32 cellular contexts compared by ENCODE assay signal in genomic region chr2:232352511-232353091, GRCh38. TPM values are rescaled to one million over a fixed set of nuclear protein-coding genes. Genes with fewer than 3 reads are reported as not detected.
DNase-seq lines count a peak whose midpoint lies in the region; ATAC-seq and TF ChIP-seq lines count a peak whose summit lies in the region.
"Had no signal": no experiment of that assay in that cellular context is flagged by ENCODE, and none has a peak within 500 bp of the region (broad histone marks: within the 10 kb centered on the region; RNA-seq: fewer than 3 reads in every experiment).

No MANE protein-coding gene starts in this region.

- no peak overlapping the region for H3K27ac Mint-ChIP-seq in chondrocyte (ENCODE audit: unreplicated experiment)
- H3K27ac Mint-ChIP-seq in activated T-helper 17 cell treated with anti-CD3 and anti-CD28 coated beads, Interleukin-2, amount 50 U/mL, for 72 hours, result no peak overlapping the region
- H3K27ac Mint-ChIP-seq: activated naive CD4-positive, alpha-beta T cell treated with anti-CD3 and anti-CD28 coated beads, Interleukin-2, amount 50 U/mL, for 24 hours; activated T-helper 1 cell treated with anti-CD3 and anti-CD28 coated beads, Interleukin-12 subunit alpha, Interleukin-12 subunit beta, Interleukin-2, Interleukin-4 antibody, amounts not matched to agents 30 ng/mL and 10 ng/mL and 1 ng/mL, durations not matched to agents 14 hours and 24 hours and 36 hours; CD8-positive, alpha-beta memory T cell had no signal

- peaks cover 6% of the 10 kb centered on the region for H3K27me3 Mint-ChIP-seq in chondrocyte (ENCODE audit: low read depth)
- H3K27me3 Mint-ChIP-seq in activated T-helper 17 cell treated with anti-CD3 and anti-CD28 coated beads, Interleukin-2, amount 50 U/mL, for 72 hours, result peaks cover 5% of the 10 kb centered on the region

- H3K36me3 Mint-ChIP-seq in chondrocyte (ENCODE audit: low read depth), result peaks cover 2% of the 10 kb centered on the region
- no peaks in the 10 kb centered on the region for H3K36me3 Mint-ChIP-seq in activated T-helper 17 cell treated with anti-CD3 and anti-CD28 coated beads, Interleukin-2, amount 50 U/mL, for 72 hours (ENCODE audit: low read depth)
- H3K36me3 Mint-ChIP-seq: activated naive CD4-positive, alpha-beta T cell treated with anti-CD3 and anti-CD28 coated beads, Interleukin-2, amount 50 U/mL, for 24 hours had no signal

- intact Hi-C loops in Right ventricle myocardium superior (cut with DNase I) (no loop called here), mucosa of descending colon (cut with DNase I, micrococcal nuclease) (no loop called here)

- H3K4me1 Mint-ChIP-seq in chondrocyte (ENCODE audit: low read depth), result no peaks in the 10 kb centered on the region
- H3K4me1 Mint-ChIP-seq in activated T-helper 17 cell treated with anti-CD3 and anti-CD28 coated beads, Interleukin-2, amount 50 U/mL, for 72 hours, result no peaks in the 10 kb centered on the region
- H3K4me1 Mint-ChIP-seq: activated naive CD4-positive, alpha-beta T cell treated with anti-CD3 and anti-CD28 coated beads, Interleukin-2, amount 50 U/mL, for 24 hours had no signal

- H3K4me3 ChIP-seq in right atrium auricular region (peak overlapping the region in 1 of 2 donors; percentile 4), mucosa of descending colon (no peak overlapping the region), MG63 (no peak overlapping the region)
- H3K4me3 ChIP-seq: colonic mucosa, GM23248, pancreas, SJSA1, uterus had no signal

- no peak overlapping the region for H3K4me3 Mint-ChIP-seq in chondrocyte (ENCODE audit: unreplicated experiment)
- H3K4me3 Mint-ChIP-seq in activated T-helper 17 cell treated with anti-CD3 and anti-CD28 coated beads, Interleukin-2, amount 50 U/mL, for 72 hours, result no peak overlapping the region
- H3K4me3 Mint-ChIP-seq: activated T-helper 1 cell treated with anti-CD3 and anti-CD28 coated beads, Interleukin-12 subunit alpha, Interleukin-12 subunit beta, Interleukin-2, Interleukin-4 antibody, amounts not matched to agents 30 ng/mL and 10 ng/mL and 1 ng/mL, durations not matched to agents 14 hours and 24 hours and 36 hours had no signal

- no peak overlapping the region for H3K27ac ChIP-seq in right atrium auricular region
- H3K27ac ChIP-seq: colonic mucosa, GM23248, pancreas, SJSA1, uterus, WERI-Rb-1 had no signal

- H3K9me3 Mint-ChIP-seq in chondrocyte (ENCODE audit: low read depth), result peaks cover 5% of the 10 kb centered on the region
- no peaks in the 10 kb centered on the region for H3K9me3 Mint-ChIP-seq in activated T-helper 17 cell treated with anti-CD3 and anti-CD28 coated beads, Interleukin-2, amount 50 U/mL, for 72 hours
- H3K9me3 Mint-ChIP-seq: activated naive CD4-positive, alpha-beta T cell treated with anti-CD3 and anti-CD28 coated beads, Interleukin-2, amount 50 U/mL, for 24 hours; activated T-helper 1 cell treated with anti-CD3 and anti-CD28 coated beads, Interleukin-12 subunit alpha, Interleukin-12 subunit beta, Interleukin-2, Interleukin-4 antibody, amounts not matched to agents 30 ng/mL and 10 ng/mL and 1 ng/mL, durations not matched to agents 14 hours and 24 hours and 36 hours; CD8-positive, alpha-beta memory T cell had no signal

- ATAC-seq in Right ventricle myocardium superior (ENCODE audit: poor library complexity) (no peak), mucosa of descending colon (no peak)
- ATAC-seq in activated T-helper 17 cell treated with anti-CD3 and anti-CD28 coated beads, Interleukin-2, amount 50 U/mL, for 72 hours (replicated peaks), result no peak
- ATAC-seq: pancreas; stimulated activated naive CD8-positive, alpha-beta T cell treated with anti-CD3 and anti-CD28 coated beads, Interleukin-15, Interleukin-2, amounts not matched to agents 100 U/mL and 50 U/mL, for 24 hours had no signal

- TF ChIP-seq CTCF in right atrium auricular region (IDR thresholded peaks at IDR 0.05) (no peak), chondrocyte (IDR thresholded peaks at IDR 0.05) (no peak), mucosa of descending colon (IDR thresholded peaks at IDR 0.05) (no peak)

- DNase-seq in Right ventricle myocardium superior, result peak; percentile 31
- no peak for DNase-seq in right atrium auricular region (ENCODE audit: low spot score)
- DNase-seq in chondrocyte (ENCODE audit: low spot score), result peak; percentile 94
- DNase-seq in mucosa of descending colon, result peak in 2 of 3 donors; percentile 14 to 42
- no peak for DNase-seq in activated CD8-positive, alpha-beta memory T cell treated with anti-CD3 and anti-CD28 coated beads, Interleukin-2, amount 50 U/mL, for 4 hours
- no peak for DNase-seq in MG63
- DNase-seq: ACHN; activated CD4-positive, alpha-beta T cell treated with anti-CD3 and anti-CD28 coated beads, Interleukin-2, amount 50 U/mL, for 1 hour; anterior cingulate cortex; BE2C; colonic mucosa; effector memory CD4-positive, alpha-beta T cell; GM23248; KBM-7; NCI-H1092 treated with DMSO at 0.1 percent for 48 hours; NCI-H187; NCI-H446 treated with DMSO at 0.1 percent for 48 hours; stimulated activated CD4-positive, alpha-beta T cell treated with anti-CD3 and anti-CD28 coated beads, Interleukin-1b, Interleukin-23, amount 100 ng/mL, for 48 hours; stimulated activated naive CD8-positive, alpha-beta T cell treated with anti-CD3 and anti-CD28 coated beads, Interleukin-15, Interleukin-2, amounts not matched to agents 100 U/mL and 50 U/mL, for 24 hours; T-helper 9 cell; uterus; WERI-Rb-1 had no signal

- H3K9me3 ChIP-seq in right atrium auricular region (no peaks in the 10 kb centered on the region), mucosa of descending colon (no peaks in the 10 kb centered on the region), MG63 (no peaks in the 10 kb centered on the region)
- H3K9me3 ChIP-seq: BE2C, colonic mucosa, pancreas, uterus had no signal

- H3K27me3 ChIP-seq in right atrium auricular region (peaks cover 20 to 32% of the 10 kb centered on the region in 2 donors), MG63 (peaks cover 32% of the 10 kb centered on the region)

- H3K4me1 ChIP-seq in right atrium auricular region, result peaks cover 0 to 21% of the 10 kb centered on the region in 2 donors
- peaks cover 5% of the 10 kb centered on the region for H3K4me1 ChIP-seq in mucosa of descending colon (ENCODE audit: low read depth)
- H3K4me1 ChIP-seq: BE2C, colonic mucosa, pancreas, uterus had no signal

- H3K36me3 ChIP-seq in right atrium auricular region (no peaks in the 10 kb centered on the region), mucosa of descending colon (ENCODE audit: low read depth) (no peaks in the 10 kb centered on the region), MG63 (no peaks in the 10 kb centered on the region)
- H3K36me3 ChIP-seq: BE2C, colonic mucosa, pancreas, SJSA1, uterus, WERI-Rb-1 had no signal

RNA-seq across cellular contexts. Expression of gene ALPP, which starts 25.9 kb away (rescaled TPM):
- total RNA-seq in Right ventricle myocardium superior, result not detected
- total RNA-seq in right atrium auricular region, result not detected
- total RNA-seq in chondrocyte, result not detected in 3 replicates
- total RNA-seq in mucosa of descending colon, result 1 to 10 TPM in 1 of 3 donors, not detected in 2; 1.2 TPM
- not detected in 2 replicates for total RNA-seq in MG63 (2014; rRNA removed; shearing (Covaris generic); ENCODE audit: low replicate concordance)
- under 1 TPM in 1 of 2 donors, not detected in 1; 0.19 TPM for total RNA-seq in activated T-helper 17 cell treated with anti-CD3 and anti-CD28 coated beads, Interleukin-2, amount 50 U/mL, for 72 hours
- total RNA-seq: activated T-helper 1 cell treated with anti-CD3 and anti-CD28 coated beads, Interleukin-12 subunit alpha, Interleukin-12 subunit beta, Interleukin-2, Interleukin-4 antibody, amounts not matched to agents 30 ng/mL and 10 ng/mL and 1 ng/mL, durations not matched to agents 14 hours and 24 hours and 36 hours; CD8-positive, alpha-beta memory T cell; Daoy; GM23248; kidney epithelial cell; lung microvascular endothelial cell; pancreas had no signal

RNA-seq across cellular contexts. Expression of gene ALPG, which starts 54.0 kb away (rescaled TPM):
- total RNA-seq in Right ventricle myocardium superior, result not detected
- total RNA-seq in right atrium auricular region, result not detected
- not detected in 3 replicates for total RNA-seq in chondrocyte
- total RNA-seq in mucosa of descending colon, result 1 to 10 TPM in 1 of 3 donors, under 1 TPM in 2; 0.54 to 8.1 (median 0.61) TPM
- not detected in 2 replicates for total RNA-seq in MG63 (2014; rRNA removed; shearing (Covaris generic); ENCODE audit: low replicate concordance)
- not detected for total RNA-seq in activated T-helper 17 cell treated with anti-CD3 and anti-CD28 coated beads, Interleukin-2, amount 50 U/mL, for 72 hours
- total RNA-seq: activated T-helper 1 cell treated with anti-CD3 and anti-CD28 coated beads, Interleukin-12 subunit alpha, Interleukin-12 subunit beta, Interleukin-2, Interleukin-4 antibody, amounts not matched to agents 30 ng/mL and 10 ng/mL and 1 ng/mL, durations not matched to agents 14 hours and 24 hours and 36 hours; CD8-positive, alpha-beta memory T cell; Daoy; GM23248; kidney epithelial cell; lung microvascular endothelial cell; M059J; pancreas; uterus had no signal

Comparison
In these comparisons a context has a peak if more than half of its experiments do, and no peak if none do; other contexts are left out.
1. DNase-seq: peak in Right ventricle myocardium superior (single experiment), chondrocyte (single experiment) and mucosa of descending colon (2 of 3); none in right atrium auricular region (single experiment), activated CD8-positive, alpha-beta memory T cell treated with anti-CD3 and anti-CD28 coated beads, Interleukin-2, amount 50 U/mL, for 4 hours (single experiment) and MG63 (single experiment).